16 cellular contexts compared by ENCODE assay signal in genomic region chr2:190488516-190489220, GRCh38. TPM values are rescaled to one million over a fixed set of nuclear protein-coding genes. Genes with fewer than 3 reads are reported as not detected.
A peak's percentile ranks its signal among the peaks of the same experiment; 100 is the strongest.
DNase-seq lines count a peak whose midpoint lies in the region; ATAC-seq and TF ChIP-seq lines count a peak whose summit lies in the region.
"Had no signal": no experiment of that assay in that cellular context is flagged by ENCODE, and none has a peak within 500 bp of the region (broad histone marks: within the 10 kb centered on the region; RNA-seq: fewer than 3 reads in every experiment).

No MANE protein-coding gene starts in this region.

- no peaks in the 10 kb centered on the region for H3K27me3 Mint-ChIP-seq in CD4-positive, alpha-beta T cell
- H3K27me3 Mint-ChIP-seq: CD8-positive, alpha-beta memory T cell had no signal

- H3K9me2 ChIP-seq in OCI-LY7 (ENCODE audit: insufficient read depth, low read length): no peaks in the 10 kb centered on the region

- no peak overlapping the region; the same call in none of the 2 replicates for H3K4me3 ChIP-seq in WERI-Rb-1 (ENCODE audit: low read depth, low read length)
- H3K4me3 ChIP-seq in OCI-LY7 (ENCODE audit: low read depth, low read length, poor library complexity, severe bottlenecking): no peak overlapping the region
- H3K4me3 ChIP-seq: GM23248 had no signal

- peaks cover 88% of the 10 kb centered on the region for H3K36me3 Mint-ChIP-seq in CD4-positive, alpha-beta T cell (ENCODE audit: low read depth)

- no TSS peak for BruUV-seq in OCI-LY7 (replicated peaks; lab: Mats Ljungman, UMichigan)

- H3K9me3 Mint-ChIP-seq in CD4-positive, alpha-beta T cell: peaks cover 11% of the 10 kb centered on the region

- no peak overlapping the region for H3K4me2 ChIP-seq in OCI-LY7 (ENCODE audit: low read length)

- no peak overlapping the region for H3K4me3 Mint-ChIP-seq in CD4-positive, alpha-beta T cell
- H3K4me3 Mint-ChIP-seq: CD14-positive monocyte; CD8-positive, alpha-beta memory T cell had no signal

- no peaks in the 10 kb centered on the region for H3K79me2 ChIP-seq in OCI-LY7 (ENCODE audit: insufficient read depth, low read depth, low read length)

- DNase-seq in CD4-positive, alpha-beta T cell: no peak
- DNase-seq in WERI-Rb-1 (peak; percentile 87), medulla oblongata (ENCODE audit: extremely low spot score) (peak; percentile 2), NCI-H146 treated with DMSO at 0.1 percent for 48 hours (lab: John Stamatoyannopoulos, UW; ENCODE audit: unreplicated experiment) (no peak), NCI-H1048 (lab: John Stamatoyannopoulos, UW) (no peak), OCI-LY7 (ENCODE audit: low spot score) (no peak)
- DNase-seq: Caco-2; CD8-positive, alpha-beta memory T cell; DMS 273 treated with DMSO at 0.1 percent for 48 hours; GM23248; H7 had no signal

- CTCF ChIA-PET in CD4-positive, alpha-beta T cell (lab: Charles Lee): no interaction called here
- CTCF ChIA-PET in OCI-LY7 (lab: Charles Lee; ENCODE audit: unreplicated experiment): no interaction called here

- H3K27me3 ChIP-seq in CD4-positive, alpha-beta T cell (ENCODE audit: control insufficient read depth, insufficient read depth, low read length): no peaks in the 10 kb centered on the region
- H3K27me3 ChIP-seq in WERI-Rb-1 (ENCODE audit: insufficient read depth, low read depth, severe bottlenecking): no peaks in the 10 kb centered on the region

- no peaks in the 10 kb centered on the region for H4K20me1 ChIP-seq in OCI-LY7 (ENCODE audit: insufficient read depth, low read length)

- no peaks in the 10 kb centered on the region for H3K4me1 ChIP-seq in OCI-LY7 (ENCODE audit: insufficient read depth, low read length, poor library complexity, severe bottlenecking)

- intact Hi-C loops in CD4-positive, alpha-beta T cell (cut with DNase I, micrococcal nuclease): loop anchor here in 1 of 2 experiments (10.0 kb wide), 1 partner anchor 104 kb away; no protein-coding TSS in a partner anchor
- intact Hi-C loops in OCI-LY7 (cut with micrococcal nuclease; ENCODE audit: unreplicated experiment): no loop called here

- H3K27ac Mint-ChIP-seq in CD4-positive, alpha-beta T cell: peak overlapping the region; percentile 68

- ATAC-seq in CD4-positive, alpha-beta T cell (ENCODE audit: poor library complexity): no peak
- ATAC-seq in HG03159 (IDR thresholded peaks at IDR 0.05; ENCODE audit: unreplicated experiment): no peak

- H3K27ac ChIP-seq in CD4-positive, alpha-beta T cell (ENCODE audit: low read depth, low read length): no peak overlapping the region
- H3K27ac ChIP-seq in KOPT-K1 (ENCODE audit: low read depth, low read length, poor library complexity, severe bottlenecking) (peak overlapping the region; percentile 43), WERI-Rb-1 (peak overlapping the region; percentile 63), OCI-LY7 (ENCODE audit: low read depth, low read length, poor library complexity, severe bottlenecking) (no peak overlapping the region)
- H3K27ac ChIP-seq: 22Rv1, GM23248, HL-60 had no signal

- POLR2A ChIA-PET in CD4-positive, alpha-beta T cell (lab: Charles Lee): no interaction called here
- POLR2A ChIA-PET in OCI-LY7 (lab: Charles Lee): interaction anchor here (0.5 kb wide), 1 partner anchor 304 kb away, joined by 3 read pairs; no protein-coding TSS in a partner anchor

- H3K9me3 ChIP-seq in CD4-positive, alpha-beta T cell (ENCODE audit: control insufficient read depth, low read length): peaks cover 5% of the 10 kb centered on the region
- peaks cover 25% of the 10 kb centered on the region for H3K9me3 ChIP-seq in KOPT-K1 (ENCODE audit: insufficient read depth, low read length, poor library complexity, severe bottlenecking)
- H3K9me3 ChIP-seq in WERI-Rb-1 (ENCODE audit: severe bottlenecking): no peaks in the 10 kb centered on the region
- no peaks in the 10 kb centered on the region for H3K9me3 ChIP-seq in OCI-LY7 (ENCODE audit: low read length)

- peaks cover 61% of the 10 kb centered on the region for H3K36me3 ChIP-seq in KOPT-K1 (ENCODE audit: insufficient read depth, low read length)
- H3K36me3 ChIP-seq in WERI-Rb-1: no peaks in the 10 kb centered on the region
- peaks cover 28% of the 10 kb centered on the region for H3K36me3 ChIP-seq in OCI-LY7 (ENCODE audit: insufficient read depth, low read length)

- peaks cover 60% of the 10 kb centered on the region for H3K4me1 Mint-ChIP-seq in CD4-positive, alpha-beta T cell (ENCODE audit: low read depth)

- no peak for TF ChIP-seq CTCF in CD4-positive, alpha-beta T cell (IDR thresholded peaks at IDR 0.05)
- no peak for TF ChIP-seq CTCF in WERI-Rb-1 (IDR thresholded peaks at IDR 0.05; ENCODE audit: low read depth, low read length)
- no peak for TF ChIP-seq CTCF in OCI-LY7 (conservative IDR thresholded peaks at IDR 0.05; ENCODE audit: low read length)

- no peak overlapping the region for H2AFZ ChIP-seq in OCI-LY7 (ENCODE audit: low read length)
- H2AFZ ChIP-seq: GM23248 had no signal

RNA-seq across cellular contexts. Expression of gene NEMP2, which starts 45.9 kb away (rescaled TPM):
- total RNA-seq in CD4-positive, alpha-beta T cell: 10 to 100 TPM; 11.6 to 12.2 TPM
- total RNA-seq in OCI-LY7 (2014; rRNA removed; shearing (Covaris generic)): 5.1 and 5.6 TPM in 2 replicates
- 18.5 and 21.6 TPM in 2 replicates for total RNA-seq in OCI-LY7 (2022)

Comparison
In these comparisons a context has a peak if more than half of its experiments do, and no peak if none do; other contexts are left out.
1. DNase-seq: peak in WERI-Rb-1 (single experiment) and medulla oblongata (single experiment); none in CD4-positive, alpha-beta T cell (0 of 10), NCI-H146 treated with DMSO at 0.1 percent for 48 hours (single experiment), NCI-H1048 (single experiment) and OCI-LY7 (single experiment).
2. H3K27ac ChIP-seq: peak in KOPT-K1 (single experiment) and WERI-Rb-1 (single experiment); none in CD4-positive, alpha-beta T cell (single experiment) and OCI-LY7 (single experiment).